In the genomic region with DNA sequence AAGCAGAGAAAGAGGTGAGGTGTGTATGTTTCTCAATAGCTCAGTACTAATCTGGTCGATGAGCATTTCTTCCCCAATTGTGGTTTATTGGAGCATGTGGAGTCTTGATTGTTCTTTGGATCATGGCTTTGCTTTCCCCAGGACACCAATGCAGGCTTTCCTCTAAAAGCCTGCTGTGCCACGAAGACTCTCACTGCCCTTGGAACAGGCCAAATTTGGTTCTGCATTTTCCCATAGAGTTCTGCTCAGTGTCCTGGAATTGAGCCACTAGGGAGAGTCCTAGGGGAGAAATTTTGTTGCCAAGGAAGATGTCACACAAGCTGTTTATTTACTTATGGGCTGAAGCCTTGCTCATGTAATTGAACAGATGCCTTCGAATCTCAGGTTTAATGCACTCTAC, we compare ENCODE assay signal across 18 cellular contexts.
DNase-seq lines count a peak whose midpoint lies in the region; ATAC-seq lines count a peak whose summit lies in the region.
"Had no signal": no experiment of that assay in that cellular context is flagged by ENCODE, and none has a peak within 500 bp of the region (broad histone marks: within the 10 kb centered on the region; RNA-seq: fewer than 3 reads in every experiment).

No MANE protein-coding gene starts in this region.

- no peak overlapping the region for H3K27ac Mint-ChIP-seq in T-helper 2 cell treated with Interferon-gamma antibody and Interleukin-4, amounts not matched to agents 5 μg/mL and 100 μg/mL, for 36 hours
- H3K27ac Mint-ChIP-seq: naive thymus-derived CD4-positive, alpha-beta T cell had no signal

- no peaks in the 10 kb centered on the region for H3K4me1 Mint-ChIP-seq in T-helper 2 cell treated with Interferon-gamma antibody and Interleukin-4, amounts not matched to agents 5 μg/mL and 100 μg/mL, for 36 hours (ENCODE audit: low read depth)
- H3K4me1 Mint-ChIP-seq: naive thymus-derived CD4-positive, alpha-beta T cell had no signal

- H4K91ac ChIP-seq in mesenchymal stem cell (ENCODE audit: low read length), result no peak overlapping the region

- no peak overlapping the region for H2AFZ ChIP-seq in mesenchymal stem cell (ENCODE audit: low read depth, low read length)

- no peaks in the 10 kb centered on the region for H3K79me1 ChIP-seq in mesenchymal stem cell (replicated peaks; ENCODE audit: low read length, poor library complexity, severe bottlenecking)

- no peaks in the 10 kb centered on the region for H3K9me3 ChIP-seq in mesenchymal stem cell (ENCODE audit: control insufficient read depth, low read length)

- no peak overlapping the region for H3K4me3 Mint-ChIP-seq in T-helper 2 cell treated with Interferon-gamma antibody and Interleukin-4, amounts not matched to agents 5 μg/mL and 100 μg/mL, for 36 hours
- H3K4me3 Mint-ChIP-seq: naive thymus-derived CD4-positive, alpha-beta T cell had no signal

- peak overlapping the region in 1 of 2 experiments; percentile 43 for H3K18ac ChIP-seq in mesenchymal stem cell (ENCODE audit: low read depth in 1 of 2, low read length in 2 of 2)

- no peak overlapping the region for H3K4me3 ChIP-seq in mesenchymal stem cell (ENCODE audit: insufficient read depth in 1 of 2, low read depth in 1 of 2, low read length in 2 of 2)
- H3K4me3 ChIP-seq: SK-N-MC had no signal

- H3K4me1 ChIP-seq in mesenchymal stem cell (ENCODE audit: control insufficient read depth, insufficient read depth, low read depth, low read length), result no peaks in the 10 kb centered on the region

- H4K8ac ChIP-seq in mesenchymal stem cell (ENCODE audit: low read length), result no peak overlapping the region

- H3K4ac ChIP-seq in mesenchymal stem cell (ENCODE audit: low read depth in 1 of 2, low read length in 2 of 2), result no peak overlapping the region

- H3K9ac ChIP-seq in mesenchymal stem cell (ENCODE audit: low read length), result no peak overlapping the region

- DNase-seq in D341Med (ENCODE audit: low spot score), result peak; percentile 31
- peak; percentile 73 for DNase-seq in LHCN-M2 (ENCODE audit: low read depth)
- DNase-seq in cerebellum (ENCODE audit: low spot score), result peak; percentile 59
- DNase-seq in mesenchymal stem cell, result peak; percentile 37
- no peak for DNase-seq in NOMO-1 (lab: John Stamatoyannopoulos, UW; ENCODE audit: unreplicated experiment in 2 of 2)
- DNase-seq in T-helper 2 cell treated with Interferon-gamma antibody and Interleukin-4, amounts not matched to agents 5 μg/mL and 100 μg/mL, for 36 hours (ENCODE audit: low spot score), result no peak
- DNase-seq: activated gamma-delta T cell treated with Interleukin-2 at 50 U/mL for 16 hours; hippocampal formation; Kasumi-1; naive thymus-derived CD4-positive, alpha-beta T cell; NCI-H2107; right cardiac atrium; stimulated activated CD4-positive, alpha-beta T cell treated with anti-CD3 and anti-CD28 coated beads, Interleukin-4, amount 100 ng/mL, for 24 hours had no signal

- H2BK12ac ChIP-seq in mesenchymal stem cell (ENCODE audit: low read length in 2 of 2), result no peak overlapping the region

- 66% methylated on average over 2 of the region's 3 CpGs for WGBS in mesenchymal stem cell

- no peak overlapping the region for H3K27ac ChIP-seq in mesenchymal stem cell (ENCODE audit: low read length, poor library complexity, severe bottlenecking)
- H3K27ac ChIP-seq: C4-2B, SK-N-MC had no signal

- no peak overlapping the region for H2AK5ac ChIP-seq in mesenchymal stem cell (ENCODE audit: low read length, severe bottlenecking)

- H3K14ac ChIP-seq in mesenchymal stem cell (ENCODE audit: low read length in 2 of 2), result no peak overlapping the region

- ATAC-seq in HG03342 (IDR thresholded peaks at IDR 0.05; ENCODE audit: unreplicated experiment) (no peak), HG02884 (IDR thresholded peaks at IDR 0.05; ENCODE audit: unreplicated experiment) (no peak)
- ATAC-seq: left lobe of liver; naive thymus-derived CD4-positive, alpha-beta T cell had no signal

- H3K27me3 Mint-ChIP-seq in T-helper 2 cell treated with Interferon-gamma antibody and Interleukin-4, amounts not matched to agents 5 μg/mL and 100 μg/mL, for 36 hours (ENCODE audit: low read depth), result no peaks in the 10 kb centered on the region
- H3K27me3 Mint-ChIP-seq: naive thymus-derived CD4-positive, alpha-beta T cell had no signal

- H2BK120ac ChIP-seq in mesenchymal stem cell (ENCODE audit: low read depth, low read length), result no peak overlapping the region

- H3K27me3 ChIP-seq in mesenchymal stem cell (ENCODE audit: control insufficient read depth in 1 of 2, insufficient read depth in 1 of 2, low read length in 2 of 2), result no peaks in the 10 kb centered on the region

- H3K36me3 ChIP-seq in mesenchymal stem cell (ENCODE audit: control insufficient read depth in 1 of 2, insufficient read depth in 2 of 2, low read depth in 1 of 2, low read length in 2 of 2), result no peaks in the 10 kb centered on the region

- H2BK5ac ChIP-seq in mesenchymal stem cell (ENCODE audit: low read depth, low read length, poor library complexity, severe bottlenecking), result no peak overlapping the region

- no peaks in the 10 kb centered on the region for H3K9me3 Mint-ChIP-seq in T-helper 2 cell treated with Interferon-gamma antibody and Interleukin-4, amounts not matched to agents 5 μg/mL and 100 μg/mL, for 36 hours

- H3K36me3 Mint-ChIP-seq in T-helper 2 cell treated with Interferon-gamma antibody and Interleukin-4, amounts not matched to agents 5 μg/mL and 100 μg/mL, for 36 hours (ENCODE audit: low read depth), result no peaks in the 10 kb centered on the region
- H3K36me3 Mint-ChIP-seq: naive thymus-derived CD4-positive, alpha-beta T cell had no signal

- no peak overlapping the region for H2BK15ac ChIP-seq in mesenchymal stem cell (ENCODE audit: low read depth, poor library complexity, severe bottlenecking)

- H3K4me2 ChIP-seq in mesenchymal stem cell (ENCODE audit: low read length, poor library complexity, severe bottlenecking), result no peak overlapping the region

- H3K23ac ChIP-seq in mesenchymal stem cell (ENCODE audit: low read length in 2 of 2), result no peak overlapping the region

Comparison
In these comparisons a context has a peak if more than half of its experiments do, and no peak if none do; other contexts are left out.
1. DNase-seq: peak in D341Med (single experiment), LHCN-M2 (single experiment), cerebellum (single experiment) and mesenchymal stem cell (single experiment); none in NOMO-1 (0 of 2) and T-helper 2 cell treated with Interferon-gamma antibody and Interleukin-4, amounts not matched to agents 5 μg/mL and 100 μg/mL, for 36 hours (single experiment).